In the genomic region with DNA sequence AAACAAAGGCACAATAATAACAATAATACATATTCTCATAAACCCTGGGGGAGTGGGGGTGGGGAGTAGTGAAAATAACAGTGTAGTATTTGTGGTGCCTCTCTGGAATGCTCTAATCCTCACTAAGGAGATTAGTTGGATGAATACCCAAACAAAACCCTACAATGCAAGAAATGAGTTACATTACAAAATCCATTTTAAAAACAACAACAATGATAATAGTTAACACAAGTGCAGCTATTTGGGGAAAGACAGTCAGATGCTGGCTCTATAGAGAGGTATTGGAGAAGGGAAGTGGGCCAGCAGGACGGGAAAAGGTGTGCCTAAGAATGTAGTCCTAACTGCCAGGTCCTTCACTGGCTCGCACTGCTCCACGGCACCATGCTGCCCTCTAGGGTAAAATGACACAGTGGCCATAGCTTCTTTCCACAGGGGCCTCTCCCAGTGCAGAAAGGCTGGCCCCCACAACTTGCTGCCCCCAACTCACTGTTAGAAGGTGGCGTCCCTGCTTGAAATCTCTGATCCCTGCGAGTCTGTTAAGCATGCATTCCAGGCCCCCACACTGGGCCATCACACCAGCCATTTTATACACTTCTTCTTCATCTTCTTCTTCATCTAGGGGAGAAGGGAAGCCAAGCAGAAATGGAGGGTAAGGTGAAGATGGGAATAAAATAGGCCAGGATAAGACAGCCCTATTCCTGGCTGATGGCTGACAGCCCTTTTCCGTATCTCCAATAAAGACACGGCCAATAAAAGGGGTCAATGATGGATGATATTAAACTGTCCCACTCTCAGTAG, we compare ENCODE assay signal across 9 cellular contexts.
DNase-seq lines count a peak whose midpoint lies in the region; ATAC-seq, FAIRE-seq and TF ChIP-seq lines count a peak whose summit lies in the region.
"Had no signal": no experiment of that assay in that cellular context is flagged by ENCODE, and none has a peak within 500 bp of the region (broad histone marks: within the 10 kb centered on the region; RNA-seq: fewer than 3 reads in every experiment).

No MANE protein-coding gene starts in this region.

- FAIRE-seq in kidney (lab: Jason Lieb, UNC) (no peak), urothelium cell line (lab: Jason Lieb, UNC) (no peak)

- H3K27me3 ChIP-seq in A673 (replicated peaks; ENCODE audit: insufficient read depth, low read depth, low read length, poor library complexity) (no peaks in the 10 kb centered on the region), H7 (ENCODE audit: control insufficient read depth, insufficient read depth, low read length) (no peaks in the 10 kb centered on the region)

- H3K4me1 ChIP-seq in A673 (ENCODE audit: insufficient read depth, low read length, poor library complexity, severe bottlenecking) (peaks cover 7% of the 10 kb centered on the region), kidney (ENCODE audit: control insufficient read depth in 1 of 2, insufficient read depth in 1 of 2, low read depth in 1 of 2, low read length in 2 of 2) (peaks cover 17 to 18% of the 10 kb centered on the region in 2 donors)
- H3K4me1 ChIP-seq: parathyroid adenoma had no signal

- TF ChIP-seq CTCF in A673 (conservative IDR thresholded peaks at IDR 0.05; ENCODE audit: low read depth, low read length) (peak; percentile 62), kidney (IDR thresholded peaks at IDR 0.05; ENCODE audit: borderline replicate concordance, extremely low read depth, insufficient read depth) (peak; percentile 80)

- peak overlapping the region; percentile 44 for H3K27ac ChIP-seq in A673 (ENCODE audit: low read depth, low read length, poor library complexity, severe bottlenecking)
- H3K27ac ChIP-seq in kidney (ENCODE audit: low read depth in 2 of 2, low read length in 2 of 2) = peak overlapping the region in 1 of 2 donors; percentile 10
- H3K27ac ChIP-seq: parathyroid adenoma had no signal

- intact Hi-C loops in A673 (cut with micrococcal nuclease; ENCODE audit: unreplicated experiment) (loop anchor here (1.0 to 2.0 kb wide), 2 partner anchors 189 to 212 kb away; no protein-coding TSS in a partner anchor), kidney (cut with DNase I) (loop anchor here (10.0 kb wide), 1 partner anchor 181 kb away; no protein-coding TSS in a partner anchor)

- POLR2A ChIA-PET in A673 (lab: Charles Lee; ENCODE audit: low non-redundant PET) = interaction anchor here (0.6 kb wide), 2 partner anchors 151 to 565 kb away, joined by 3 to 4 read pairs; no protein-coding TSS in a partner anchor

- H3K4me3 ChIP-seq in A673 (ENCODE audit: low read depth, low read length, poor library complexity, severe bottlenecking) (no peak overlapping the region), H7 (ENCODE audit: insufficient read depth, low read depth, low read length) (no peak overlapping the region), kidney (ENCODE audit: low read length in 2 of 2) (no peak overlapping the region)

- H3K9ac ChIP-seq in kidney (ENCODE audit: low read length in 2 of 2) = no peak overlapping the region
- H3K9ac ChIP-seq: parathyroid adenoma had no signal

- BruUV-seq in A673 (replicated peaks; lab: Mats Ljungman, UMichigan) = no TSS peak

- CTCF ChIA-PET in A673 (lab: Charles Lee) = interaction anchor here (1.4 to 1.8 kb wide), 3 partner anchors 183 to 212 kb away, joined by 4 to 15 read pairs (median 11); no protein-coding TSS in a partner anchor

- DNase-seq in A673 (ENCODE audit: low spot score) = peak; percentile 55
- DNase-seq in H7 = peak; percentile 48
- peak; percentile 81 for DNase-seq in astrocyte of the hippocampus (ENCODE audit: low read depth, low spot score)
- no peak for DNase-seq in kidney
- DNase-seq in urothelium cell line (ENCODE audit: low spot score) = peak; percentile 47
- DNase-seq in activated CD8-positive, alpha-beta memory T cell treated with anti-CD3 and anti-CD28 coated beads for 24 hours = no peak
- DNase-seq in NCI-H1930 (lab: John Stamatoyannopoulos, UW) = no peak

- H3K36me3 ChIP-seq in A673 (ENCODE audit: insufficient read depth, low read length, poor library complexity, severe bottlenecking) (peaks cover 100% of the 10 kb centered on the region), H7 (replicated peaks; ENCODE audit: control insufficient read depth, insufficient read depth, low read length) (peaks cover 81% of the 10 kb centered on the region), kidney (ENCODE audit: control insufficient read depth in 1 of 2, insufficient read depth in 2 of 2, low read length in 2 of 2) (peaks cover 63 to 94% of the 10 kb centered on the region in 2 donors)

- H3K9me3 ChIP-seq in A673 (ENCODE audit: low read depth, low read length, poor library complexity, severe bottlenecking) = no peaks in the 10 kb centered on the region
- H3K9me3 ChIP-seq in kidney (ENCODE audit: control insufficient read depth in 1 of 2, low read length in 2 of 2) = no peaks in the 10 kb centered on the region

- ATAC-seq in GM21360 (IDR thresholded peaks at IDR 0.05; ENCODE audit: unreplicated experiment) = no peak

Comparison
In these comparisons a context has a peak if more than half of its experiments do, and no peak if none do; other contexts are left out.
1. DNase-seq: peak in A673 (single experiment), H7 (single experiment), astrocyte of the hippocampus (single experiment) and urothelium cell line (single experiment); none in kidney (single experiment), activated CD8-positive, alpha-beta memory T cell treated with anti-CD3 and anti-CD28 coated beads for 24 hours (single experiment) and NCI-H1930 (0 of 2).